8 cellular contexts compared by ENCODE assay signal in the genomic region with DNA sequence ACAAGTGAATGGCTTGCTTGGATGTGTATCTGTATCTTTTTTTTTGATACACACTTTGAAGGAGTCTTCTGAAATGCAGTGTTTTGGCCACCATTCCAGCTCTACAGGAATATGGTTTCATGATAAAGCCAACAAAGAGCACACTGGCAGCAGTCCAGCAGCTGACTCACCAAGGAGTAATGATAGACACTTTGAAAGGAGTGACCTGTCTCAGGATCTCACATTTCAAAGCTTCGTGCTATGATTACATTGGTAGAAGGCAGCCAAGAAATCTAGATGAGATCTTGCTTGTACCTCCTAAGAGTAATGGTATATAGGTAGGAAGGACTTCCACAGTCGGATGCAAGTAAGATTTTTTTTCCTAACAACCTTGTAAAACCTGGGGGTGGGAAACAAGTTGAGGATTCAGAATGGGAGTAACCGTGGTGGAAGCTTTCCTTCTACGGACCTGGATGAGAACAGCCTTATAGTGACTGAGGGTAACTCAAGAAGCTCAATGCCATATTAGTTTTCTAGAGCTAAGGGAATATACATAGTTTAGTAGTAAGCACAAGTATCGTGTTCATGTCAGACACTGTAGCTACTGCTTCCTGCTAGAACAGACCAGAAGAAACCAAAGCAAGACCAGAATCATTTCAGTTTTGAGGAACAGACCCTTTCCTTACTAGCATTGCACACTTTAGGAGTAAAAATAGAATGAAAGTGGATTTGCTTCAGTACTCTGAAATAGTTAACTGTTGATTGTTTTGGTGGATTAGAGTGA. TPM values are rescaled to one million over a fixed set of nuclear protein-coding genes. Genes with fewer than 3 reads are reported as not detected.
DNase-seq lines count a peak whose midpoint lies in the region; ATAC-seq and TF ChIP-seq lines count a peak whose summit lies in the region.

No MANE protein-coding gene starts in this region.

- H3K27ac ChIP-seq in ovary = no peak overlapping the region

- WGBS in ovary, 3 donors = 27 to 31% (median 28%) methylated on average over 5 of the region's 5 CpGs

- H3K4me3 ChIP-seq in fibroblast of the aortic adventitia (ENCODE audit: low read depth, low read length) (no peak overlapping the region), ovary (no peak overlapping the region)

- H3K9me3 ChIP-seq in ovary = no peaks in the 10 kb centered on the region

- TF ChIP-seq CTCF in fibroblast of the aortic adventitia (IDR thresholded peaks at IDR 0.05; ENCODE audit: insufficient read depth, low read length) (no peak), ovary (IDR thresholded peaks at IDR 0.05) (no peak)

- H3K4me1 ChIP-seq in ovary (ENCODE audit: insufficient read depth) = peaks cover 19% of the 10 kb centered on the region

- intact Hi-C loops in ovary (cut with DNase I) = no loop called here

- TF ChIP-seq EP300 in ovary (IDR thresholded peaks at IDR 0.05) = no peak

- H3K27me3 ChIP-seq in ovary = no peaks in the 10 kb centered on the region

- H3K36me3 ChIP-seq in ovary = no peaks in the 10 kb centered on the region

- DNase-seq in Daoy (ENCODE audit: low read depth) (peak; percentile 97), M059J (ENCODE audit: low read depth) (peak; percentile 97), SKM-1 (lab: John Stamatoyannopoulos, UW; ENCODE audit: unreplicated experiment) (peak; percentile 35), fibroblast of the aortic adventitia (ENCODE audit: low read depth) (peak; percentile 98), ovary (peak; percentile 62 to 77 (median 73))
- no peak for DNase-seq in stimulated activated naive CD4-positive, alpha-beta T cell treated with Interleukin-2 at 50 U/mL for 16 hours (lab: John Stamatoyannopoulos, UW)

- ATAC-seq in GM21390 (IDR thresholded peaks at IDR 0.05; ENCODE audit: unreplicated experiment) (no peak), HG02642 (IDR thresholded peaks at IDR 0.05; ENCODE audit: poor library complexity, unreplicated experiment) (no peak)

- TF ChIP-seq POLR2A in ovary (IDR thresholded peaks at IDR 0.05) = no peak

RNA-seq across cellular contexts. Expression of a gene that starts 25.0 kb away (rescaled TPM):
- 11.8 and 12.2 TPM in 2 replicates for total RNA-seq in Daoy (2014; rRNA removed; shearing (Covaris generic))
- total RNA-seq in M059J (2014; rRNA removed; shearing (Covaris generic)) = 9.3 and 16.7 TPM in 2 replicates
- total RNA-seq in fibroblast of the aortic adventitia (ENCODE audit: low replicate concordance) (26.9 and 29.8 TPM in 2 replicates), ovary (10 to 100 TPM; 45.4 to 66.2 (median 48.3) TPM)
- 10 to 100 TPM; 21.4 to 33.2 TPM for polyA plus RNA-seq in ovary
